25 cellular contexts compared by ENCODE assay signal in the genomic region with DNA sequence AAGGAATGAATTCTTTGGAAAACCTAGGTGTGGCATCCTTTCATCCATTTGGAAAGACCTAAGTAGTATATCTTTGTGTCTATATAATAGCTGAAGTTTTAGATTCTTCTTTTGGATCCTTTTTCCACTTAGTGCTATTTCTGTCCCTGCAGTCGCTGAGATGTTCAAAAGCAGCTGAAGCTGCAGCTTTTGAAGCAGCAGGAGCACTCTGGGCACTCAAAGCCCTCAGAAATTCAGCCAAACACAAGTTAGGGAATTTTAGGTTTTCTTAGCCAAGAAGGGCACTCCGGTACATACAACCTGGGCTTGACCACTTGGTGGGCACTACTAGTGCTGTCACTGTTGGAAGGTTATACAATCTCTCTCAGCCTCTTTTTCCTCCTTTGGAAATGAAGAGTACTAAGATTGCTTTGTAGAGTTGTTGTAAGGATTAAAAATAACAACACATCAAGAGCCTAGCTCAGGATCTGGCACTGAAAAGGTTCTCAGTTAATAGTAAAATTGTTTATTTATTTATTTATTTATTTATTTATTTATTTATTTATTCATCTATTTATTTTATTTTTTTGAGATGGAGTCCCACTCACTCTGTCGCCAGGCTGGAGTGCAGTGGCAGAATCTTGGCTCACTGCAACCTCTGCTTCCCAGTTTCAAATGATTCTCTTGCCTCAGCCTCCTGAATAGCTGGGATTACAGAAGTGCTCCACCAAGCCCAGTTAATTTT.
DNase-seq lines count a peak whose midpoint lies in the region; ATAC-seq, FAIRE-seq and TF ChIP-seq lines count a peak whose summit lies in the region.
"Had no signal": no experiment of that assay in that cellular context is flagged by ENCODE, and none has a peak within 500 bp of the region (broad histone marks: within the 10 kb centered on the region; RNA-seq: fewer than 3 reads in every experiment).

No MANE protein-coding gene starts in this region.

- intact Hi-C loops in upper lobe of right lung (cut with DNase I): no loop called here

- H3K27ac ChIP-seq in keratinocyte (ENCODE audit: control insufficient read depth, insufficient read depth, low read length) (peak overlapping the region; percentile 27), upper lobe of right lung (no peak overlapping the region)
- H3K27ac ChIP-seq: 22Rv1, right lobe of liver had no signal

- H3K9ac ChIP-seq in keratinocyte (ENCODE audit: control insufficient read depth, extremely low read depth, insufficient read depth, low read length): no peak overlapping the region

- no peaks in the 10 kb centered on the region for H3K9me1 ChIP-seq in keratinocyte (ENCODE audit: control insufficient read depth, extremely low read depth, insufficient read depth, low read length)

- H3K36me3 ChIP-seq in keratinocyte (ENCODE audit: control insufficient read depth in 2 of 2, extremely low read depth in 1 of 2, insufficient read depth in 2 of 2, low read length in 2 of 2): no peaks in the 10 kb centered on the region
- no peaks in the 10 kb centered on the region for H3K36me3 ChIP-seq in upper lobe of right lung
- H3K36me3 ChIP-seq: right lobe of liver had no signal

- H3K27me3 ChIP-seq in keratinocyte (ENCODE audit: control insufficient read depth, extremely low read depth, insufficient read depth, low read length) (no peaks in the 10 kb centered on the region), upper lobe of right lung (no peaks in the 10 kb centered on the region)
- H3K27me3 ChIP-seq: right lobe of liver had no signal

- H3K4me2 ChIP-seq in keratinocyte (ENCODE audit: control insufficient read depth, extremely low read depth, insufficient read depth, low read depth, low read length): peak overlapping the region; percentile 80

- H3K4me3 Mint-ChIP-seq in stimulated activated naive CD8-positive, alpha-beta T cell treated with anti-CD3 and anti-CD28 coated beads, Interleukin-15, amount 100 ng/mL, for 72 hours: no peak overlapping the region
- H3K4me3 Mint-ChIP-seq: activated CD4-positive, alpha-beta T cell treated with anti-CD3 and anti-CD28 coated beads for 36 hours; CD8-positive, alpha-beta memory T cell; endodermal cell; natural killer cell treated with Interleukin-12 subunit alpha and Interleukin-12 subunit beta and Interleukin-15 and Interleukin-18, amount 100 ng/mL, for 72 hours; T-cell had no signal

- TF ChIP-seq CTCF in keratinocyte (optimal IDR thresholded peaks at IDR 0.05 in 1 of 3, IDR thresholded peaks at IDR 0.05 in 1 of 3, conservative IDR thresholded peaks at IDR 0.05 in 1 of 3; ENCODE audit: extremely low read depth in 1 of 3, insufficient read depth in 2 of 3, low read length in 3 of 3) (no peak), upper lobe of right lung (IDR thresholded peaks at IDR 0.05) (no peak)

- H3K4me3 ChIP-seq in keratinocyte (ENCODE audit: control insufficient read depth in 2 of 3, extremely low read depth in 1 of 3, insufficient read depth in 2 of 3, low read depth in 1 of 3, low read length in 3 of 3) (no peak overlapping the region), upper lobe of right lung (no peak overlapping the region)
- H3K4me3 ChIP-seq: right lobe of liver had no signal

- dilution Hi-C loops in keratinocyte (cut with MboI; ENCODE audit: extremely low pct_ligation_motif_present, low sequenced_read_pairs): no loop called here

- H4K20me1 ChIP-seq in keratinocyte (ENCODE audit: control insufficient read depth, extremely low read depth, insufficient read depth, low read length): no peaks in the 10 kb centered on the region

- H3K9me3 ChIP-seq in keratinocyte (ENCODE audit: control insufficient read depth, low read depth, low read length) (peaks cover 1% of the 10 kb centered on the region), upper lobe of right lung (no peaks in the 10 kb centered on the region)
- H3K9me3 ChIP-seq: right lobe of liver had no signal

- peaks cover 20% of the 10 kb centered on the region for H3K27me3 Mint-ChIP-seq in stimulated activated naive CD8-positive, alpha-beta T cell treated with anti-CD3 and anti-CD28 coated beads, Interleukin-15, amount 100 ng/mL, for 72 hours

- no peak overlapping the region for H3K27ac Mint-ChIP-seq in stimulated activated naive CD8-positive, alpha-beta T cell treated with anti-CD3 and anti-CD28 coated beads, Interleukin-15, amount 100 ng/mL, for 72 hours
- H3K27ac Mint-ChIP-seq: activated CD4-positive, alpha-beta T cell treated with anti-CD3 and anti-CD28 coated beads for 36 hours; CD8-positive, alpha-beta memory T cell; endodermal cell; natural killer cell treated with Interleukin-12 subunit alpha and Interleukin-12 subunit beta and Interleukin-15 and Interleukin-18, amount 100 ng/mL, for 72 hours; T-cell had no signal

- no peak overlapping the region for H2AFZ ChIP-seq in keratinocyte (ENCODE audit: control insufficient read depth, low read length)

- FAIRE-seq in keratinocyte (lab: Jason Lieb, UNC): no peak
- FAIRE-seq: colon, GM18507, TTC549 had no signal

- H3K79me2 ChIP-seq in keratinocyte (ENCODE audit: control insufficient read depth, insufficient read depth, low read length): no peaks in the 10 kb centered on the region

- H3K4me1 ChIP-seq in keratinocyte (ENCODE audit: control insufficient read depth, extremely low read depth, insufficient read depth, low read length): peaks cover 29% of the 10 kb centered on the region
- H3K4me1 ChIP-seq in upper lobe of right lung: no peaks in the 10 kb centered on the region
- H3K4me1 ChIP-seq: right lobe of liver had no signal

- no peaks in the 10 kb centered on the region for H3K4me1 Mint-ChIP-seq in stimulated activated naive CD8-positive, alpha-beta T cell treated with anti-CD3 and anti-CD28 coated beads, Interleukin-15, amount 100 ng/mL, for 72 hours

- peaks cover 7 to 29% of the 10 kb centered on the region in 2 donors for H3K9me3 Mint-ChIP-seq in stimulated activated naive CD8-positive, alpha-beta T cell treated with anti-CD3 and anti-CD28 coated beads, Interleukin-15, amount 100 ng/mL, for 72 hours

- ATAC-seq in SK-N-SH treated with all-trans-retinoic acid at 6 μM for 48 hours (peak; percentile 47), upper lobe of right lung (no peak)
- ATAC-seq in stimulated activated naive CD8-positive, alpha-beta T cell treated with anti-CD3 and anti-CD28 coated beads, Interleukin-15, amount 100 ng/mL, for 72 hours: no peak
- ATAC-seq: activated CD4-positive, alpha-beta T cell treated with anti-CD3 and anti-CD28 coated beads for 36 hours; natural killer cell treated with Interleukin-12 subunit alpha and Interleukin-12 subunit beta and Interleukin-15 and Interleukin-18, amount 100 ng/mL, for 72 hours; right lobe of liver; T-cell had no signal

- peak; percentile 1 for DNase-seq in activated CD8-positive, alpha-beta memory T cell treated with anti-CD3 and anti-CD28 coated beads, Interleukin-2, amount 50 U/mL, for 48 hours
- DNase-seq in activated CD8-positive, alpha-beta memory T cell treated with anti-CD3 and anti-CD28 coated beads for 24 hours: no peak
- no peak for DNase-seq in keratinocyte (ENCODE audit: low read depth, low spot score)
- peak; percentile 78 for DNase-seq in superior temporal gyrus (ENCODE audit: extremely low spot score)
- DNase-seq in upper lobe of right lung: no peak
- no peak for DNase-seq in stimulated activated naive CD8-positive, alpha-beta T cell treated with anti-CD3 and anti-CD28 coated beads, Interleukin-15, amount 100 ng/mL, for 72 hours
- no peak for DNase-seq in stimulated activated CD4-positive, alpha-beta T cell treated with anti-CD3 and anti-CD28 coated beads, Interleukin-2, amount 100 ng/mL, for 24 hours
- DNase-seq: activated CD4-positive, alpha-beta T cell treated with anti-CD3 and anti-CD28 coated beads for 36 hours; activated naive CD4-positive, alpha-beta T cell treated with anti-CD3 and anti-CD28 coated beads, Interleukin-2, amount 50 U/mL, for 16 hours; CD8-positive, alpha-beta memory T cell; endodermal cell; GDM1; KBM-7; NCI-H1694; NCI-H774; posterior cingulate gyrus; right lobe of liver; SHP77 treated with DMSO at 0.1 percent for 48 hours; T-cell had no signal

TF ChIP-seq in SK-N-SH treated with all-trans-retinoic acid at 6 μM for 48 hours, 23 proteins besides CTCF, POLR2A, EP300 and RAD21:
- TF ChIP-seq BACH2 (CRISPR knock-in tag; IDR thresholded peaks at IDR 0.05; ENCODE audit: borderline replicate concordance) (no peak), SNAI2 (CRISPR knock-in tag; IDR thresholded peaks at IDR 0.05) (no peak), GLIS3 (CRISPR knock-in tag; IDR thresholded peaks at IDR 0.05) (no peak), ISL1 (CRISPR knock-in tag; IDR thresholded peaks at IDR 0.05) (no peak), ARNTL (CRISPR knock-in tag; IDR thresholded peaks at IDR 0.05; ENCODE audit: borderline replicate concordance, low read depth) (no peak)
- TF ChIP-seq, protein P1, sequence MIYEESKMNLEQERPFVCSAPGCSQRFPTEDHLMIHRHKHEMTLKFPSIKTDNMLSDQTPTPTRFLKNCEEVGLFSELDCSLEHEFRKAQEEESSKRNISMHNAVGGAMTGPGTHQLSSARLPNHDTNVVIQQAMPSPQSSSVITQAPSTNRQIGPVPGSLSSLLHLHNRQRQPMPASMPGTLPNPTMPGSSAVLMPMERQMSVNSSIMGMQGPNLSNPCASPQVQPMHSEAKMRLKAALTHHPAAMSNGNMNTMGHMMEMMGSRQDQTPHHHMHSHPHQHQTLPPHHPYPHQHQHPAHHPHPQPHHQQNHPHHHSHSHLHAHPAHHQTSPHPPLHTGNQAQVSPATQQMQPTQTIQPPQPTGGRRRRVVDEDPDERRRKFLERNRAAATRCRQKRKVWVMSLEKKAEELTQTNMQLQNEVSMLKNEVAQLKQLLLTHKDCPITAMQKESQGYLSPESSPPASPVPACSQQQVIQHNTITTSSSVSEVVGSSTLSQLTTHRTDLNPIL (CRISPR knock-in tag; IDR thresholded peaks at IDR 0.05; ENCODE audit: low read depth): no peak

Comparison
In these comparisons a context has a peak if more than half of its experiments do, and no peak if none do; other contexts are left out.
1. DNase-seq: peak in activated CD8-positive, alpha-beta memory T cell treated with anti-CD3 and anti-CD28 coated beads, Interleukin-2, amount 50 U/mL, for 48 hours (single experiment) and superior temporal gyrus (single experiment); none in activated CD8-positive, alpha-beta memory T cell treated with anti-CD3 and anti-CD28 coated beads for 24 hours (single experiment), keratinocyte (single experiment), upper lobe of right lung (single experiment), stimulated activated naive CD8-positive, alpha-beta T cell treated with anti-CD3 and anti-CD28 coated beads, Interleukin-15, amount 100 ng/mL, for 72 hours (0 of 2) and stimulated activated CD4-positive, alpha-beta T cell treated with anti-CD3 and anti-CD28 coated beads, Interleukin-2, amount 100 ng/mL, for 24 hours (0 of 2).